8 cellular contexts compared by ENCODE assay signal in genomic region chr6:408599-409102, GRCh38. TPM values are rescaled to one million over a fixed set of nuclear protein-coding genes. Genes with fewer than 3 reads are reported as not detected.
DNase-seq lines count a peak whose midpoint lies in the region; ATAC-seq and TF ChIP-seq lines count a peak whose summit lies in the region.

No MANE protein-coding gene starts in this region.

- no peaks in the 10 kb centered on the region for H3K9me2 ChIP-seq in SK-N-SH

- H3K4me1 ChIP-seq in SK-N-SH (ENCODE audit: control insufficient read depth in 1 of 2, insufficient read depth in 2 of 2, low read depth in 1 of 2, low read length in 1 of 2) (no peaks in the 10 kb centered on the region), fibroblast of lung (ENCODE audit: control insufficient read depth, extremely low read depth, insufficient read depth, low read length) (no peaks in the 10 kb centered on the region)

- peak; percentile 48 for TF ChIP-seq RAD21 in SK-N-SH (IDR thresholded peaks at IDR 0.05; ENCODE audit: low read length)

- peak; percentile 53 for TF ChIP-seq POLR2A in GM18951 (IDR thresholded peaks at IDR 0.05; ENCODE audit: extremely low read depth, insufficient read depth, insufficient read length)

- DNase-seq in AG20443 (ENCODE audit: low spot score) (peak; percentile 71), SK-N-SH (peak; percentile 61), fibroblast of lung (ENCODE audit: low read depth in 2 of 2) (peak; percentile 32 to 48), pons (ENCODE audit: low spot score) (peak; percentile 40)
- no peak for DNase-seq in effector CD8-positive, alpha-beta T cell (lab: John Stamatoyannopoulos, UW)

- H2AFZ ChIP-seq in SK-N-SH (ENCODE audit: low read depth) (no peak overlapping the region), fibroblast of lung (ENCODE audit: low read length) (no peak overlapping the region)

- no peak overlapping the region for H3K4me3 ChIP-seq in SK-N-SH (ENCODE audit: low read depth in 2 of 2, low read length in 1 of 2)
- no peak overlapping the region for H3K4me3 ChIP-seq in fibroblast of lung (replicated peaks in 1 of 4; ENCODE audit: control extremely low read depth in 1 of 4, insufficient read depth in 1 of 4, low read depth in 3 of 4, low read length in 4 of 4)

- CTCF ChIA-PET in SK-N-SH (lab: Yijun Ruan, JAX): interaction anchor here (0.6 to 2.8 kb wide), 9 partner anchors 9 to 239 kb away, joined by 3 to 9 read pairs (median 5); no protein-coding TSS in a partner anchor

- H4K20me1 ChIP-seq in SK-N-SH (ENCODE audit: insufficient read depth): no peaks in the 10 kb centered on the region
- H4K20me1 ChIP-seq in fibroblast of lung (ENCODE audit: control insufficient read depth, extremely low read depth, insufficient read depth, low read length): no peaks in the 10 kb centered on the region

- H3K9ac ChIP-seq in SK-N-SH: no peak overlapping the region
- H3K9ac ChIP-seq in fibroblast of lung (ENCODE audit: insufficient read depth, low read length): no peak overlapping the region

- H3K4me2 ChIP-seq in SK-N-SH (no peak overlapping the region), fibroblast of lung (ENCODE audit: extremely low read depth, insufficient read depth, low read length) (no peak overlapping the region)

- H3K9me3 ChIP-seq in SK-N-SH (no peaks in the 10 kb centered on the region), fibroblast of lung (ENCODE audit: control insufficient read depth, insufficient read depth, low read depth, low read length) (no peaks in the 10 kb centered on the region)

- no peaks in the 10 kb centered on the region for H3K36me3 ChIP-seq in SK-N-SH (replicated peaks in 1 of 2; ENCODE audit: control insufficient read depth in 1 of 2, insufficient read depth in 2 of 2, low read length in 1 of 2)
- H3K36me3 ChIP-seq in fibroblast of lung (ENCODE audit: control insufficient read depth, insufficient read depth, low read length): no peaks in the 10 kb centered on the region

- H3K27me3 ChIP-seq in SK-N-SH (ENCODE audit: insufficient read depth) (peaks cover 76% of the 10 kb centered on the region), fibroblast of lung (ENCODE audit: control insufficient read depth, insufficient read depth, low read length) (no peaks in the 10 kb centered on the region)

- in situ Hi-C loops in GM18951 (cut with MboI; ENCODE audit: low sequenced_read_pairs, unreplicated experiment): no loop called here

- no peak for TF ChIP-seq EP300 in SK-N-SH (IDR thresholded peaks at IDR 0.05; ENCODE audit: borderline replicate concordance in 1 of 2, low read depth in 1 of 2, low read length in 1 of 2)

- ATAC-seq in HG03457 (IDR thresholded peaks at IDR 0.05; ENCODE audit: unreplicated experiment): no peak
- no peak for ATAC-seq in HG03045 (IDR thresholded peaks at IDR 0.05; ENCODE audit: unreplicated experiment)

- TF ChIP-seq CTCF in SK-N-SH (IDR thresholded peaks at IDR 0.05) (peak; percentile 64), fibroblast of lung (conservative IDR thresholded peaks at IDR 0.05 in 1 of 2, IDR thresholded peaks at IDR 0.05 in 1 of 2; ENCODE audit: low read depth in 1 of 2, low read length in 2 of 2) (peak; percentile 41 to 42)

- POLR2A ChIA-PET in SK-N-SH (lab: Yijun Ruan, JAX): no interaction called here

- H3K79me2 ChIP-seq in SK-N-SH (ENCODE audit: insufficient read depth) (no peaks in the 10 kb centered on the region), fibroblast of lung (ENCODE audit: control insufficient read depth, insufficient read depth, low read length) (no peaks in the 10 kb centered on the region)

- no peaks in the 10 kb centered on the region for H3F3A ChIP-seq in SK-N-SH (replicated peaks; ENCODE audit: insufficient read depth)

- 12% methylated on average over 9 of the region's 9 CpGs for WGBS in SK-N-SH (ENCODE audit: low lambda C conversion rate)

- H3K27ac ChIP-seq in SK-N-SH (ENCODE audit: low read depth in 2 of 2, low read length in 1 of 2) (no peak overlapping the region), fibroblast of lung (ENCODE audit: insufficient read depth, low read length) (no peak overlapping the region)

TF ChIP-seq in SK-N-SH, 30 proteins besides CTCF, POLR2A, EP300 and RAD21:
- TF ChIP-seq GATA2 (CRISPR knock-in tag; IDR thresholded peaks at IDR 0.05) (no peak), SMC3 (IDR thresholded peaks at IDR 0.05; ENCODE audit: low read depth, low read length) (peak; percentile 28; the same call in 1 of the 2 replicates)

RNA-seq across cellular contexts. Expression of gene IRF4, which starts 17.1 kb away (rescaled TPM):
- not detected in 2 replicates for polyA plus RNA-seq in SK-N-SH (2012; rRNA removed)
- polyA plus RNA-seq in SK-N-SH (2012; cell fraction: cytosol; rRNA removed): under 0.01 TPM in 1 of 2 replicates, not detected in the other
- polyA plus RNA-seq in SK-N-SH (2012; cell fraction: nucleus; rRNA removed): 0.01 TPM in 1 of 2 replicates, not detected in the other
- under 0.01 TPM in 2 replicates for total RNA-seq in fibroblast of lung
- 0.01 and 0.02 TPM in 2 replicates for polyA plus RNA-seq in fibroblast of lung
- 0.02 TPM in 2 replicates for polyA plus RNA-seq in fibroblast of lung (2012)
- polyA minus RNA-seq in fibroblast of lung (ENCODE audit: low replicate concordance): not detected in 2 replicates
